ENCODE assay signal across 25 cellular contexts in genomic region chr10:19325581-19325980, GRCh38.
DNase-seq lines count a peak whose midpoint lies in the region; ATAC-seq and TF ChIP-seq lines count a peak whose summit lies in the region.
"Had no signal": no experiment of that assay in that cellular context is flagged by ENCODE, and none has a peak within 500 bp of the region (broad histone marks: within the 10 kb centered on the region; RNA-seq: fewer than 3 reads in every experiment).

No MANE protein-coding gene starts in this region.

- no peak overlapping the region for H2AFZ ChIP-seq in mammary epithelial cell (ENCODE audit: low read depth, low read length)

- no peak overlapping the region for H3K9ac ChIP-seq in mammary epithelial cell (ENCODE audit: insufficient read depth, low read length)

- WGBS in mammary epithelial cell (ENCODE audit: low coverage, missing lambda C conversion rate), result 39% methylated on average over 4 of the region's 4 CpGs
- WGBS in esophagus squamous epithelium, 2 donors, result 51 to 53% methylated on average over 4 of the region's 4 CpGs

- DNase-seq in A172 (ENCODE audit: low spot score) (peak; percentile 18), OCI-M1 (lab: John Stamatoyannopoulos, UW) (peak; percentile 27), mammary epithelial cell (peak; percentile 36), foreskin keratinocyte (peak; percentile 40 to 67), esophagus squamous epithelium (lab: John Stamatoyannopoulos, UW) (no peak), nucleus accumbens (lab: John Stamatoyannopoulos, UW) (no peak)
- DNase-seq: 8988T; AML-193; C1 segment of cervical spinal cord; CD8-positive, alpha-beta T cell; DMS53; EL; GF-D8; MM.1S; NCI-H1092 treated with DMSO at 0.1 percent for 48 hours; NCI-H1436 treated with DMSO at 0.1 percent for 48 hours; NCI-H1930; NCI-H345; NCI-H524; NCI-H774; NK-92 treated with Interleukin-12 subunit alpha and Interleukin-12 subunit beta, amount 100 ng/mL, for 24 hours; Right ventricle myocardium superior had no signal

- H3K36me3 ChIP-seq in mammary epithelial cell (ENCODE audit: insufficient read depth, low read length) (no peaks in the 10 kb centered on the region), esophagus squamous epithelium (no peaks in the 10 kb centered on the region)

- in situ Hi-C loops in mammary epithelial cell (cut with MboI; ENCODE audit: low sequenced_read_pairs in 2 of 2), result no loop called here

- peak overlapping the region; percentile 3 for H3K4me2 ChIP-seq in mammary epithelial cell (ENCODE audit: insufficient read depth, low read depth, low read length)

- no TSS peak for BruUV-seq in mammary epithelial cell (replicated peaks; lab: Mats Ljungman, UMichigan)

- CTCF ChIA-PET in mammary epithelial cell (lab: Charles Lee; ENCODE audit: low non-redundant PET), result no interaction called here

- dilution Hi-C loops in mammary epithelial cell (cut with HindIII; ENCODE audit: low sequenced_read_pairs), result no loop called here

- ATAC-seq in foreskin keratinocyte (peak; percentile 82), GM18520 (IDR thresholded peaks at IDR 0.05; ENCODE audit: unreplicated experiment) (no peak), HG03045 (IDR thresholded peaks at IDR 0.05; ENCODE audit: unreplicated experiment) (no peak)
- ATAC-seq: CD8-positive, alpha-beta T cell; HCT116 had no signal

- H4K20me1 ChIP-seq in mammary epithelial cell (ENCODE audit: insufficient read depth, low read length), result no peaks in the 10 kb centered on the region

- H3K79me2 ChIP-seq in mammary epithelial cell (ENCODE audit: insufficient read depth, low read length), result no peaks in the 10 kb centered on the region

- TF ChIP-seq CTCF in mammary epithelial cell (conservative IDR thresholded peaks at IDR 0.05 in 1 of 2, IDR thresholded peaks at IDR 0.05 in 1 of 2; ENCODE audit: extremely low read depth in 1 of 2, insufficient read depth in 1 of 2, low read depth in 1 of 2, low read length in 2 of 2), result no peak
- no peak for TF ChIP-seq CTCF in foreskin keratinocyte (conservative IDR thresholded peaks at IDR 0.05)
- no peak for TF ChIP-seq CTCF in esophagus squamous epithelium (IDR thresholded peaks at IDR 0.05)

- no peak overlapping the region for H3K4me3 ChIP-seq in mammary epithelial cell (replicated peaks in 1 of 3; ENCODE audit: insufficient read depth in 1 of 3, low read depth in 2 of 3, low read length in 3 of 3)
- no peak overlapping the region for H3K4me3 ChIP-seq in esophagus squamous epithelium

- H3K4me1 ChIP-seq in mammary epithelial cell (ENCODE audit: insufficient read depth, low read length) (no peaks in the 10 kb centered on the region), foreskin keratinocyte (peaks cover 4% of the 10 kb centered on the region), esophagus squamous epithelium (no peaks in the 10 kb centered on the region)

- H3K27ac ChIP-seq in mammary epithelial cell (ENCODE audit: insufficient read depth, low read depth, low read length) (no peak overlapping the region), foreskin keratinocyte (no peak overlapping the region), esophagus squamous epithelium (no peak overlapping the region)

- H3K27me3 ChIP-seq in mammary epithelial cell (ENCODE audit: insufficient read depth, low read length) (no peaks in the 10 kb centered on the region), foreskin keratinocyte (no peaks in the 10 kb centered on the region), esophagus squamous epithelium (no peaks in the 10 kb centered on the region)

- intact Hi-C loops in mammary epithelial cell (cut with micrococcal nuclease) (no loop called here), esophagus squamous epithelium (cut with DNase I) (no loop called here)

- TF ChIP-seq POLR2A in esophagus squamous epithelium (IDR thresholded peaks at IDR 0.05), result no peak

- H3K9me3 ChIP-seq in mammary epithelial cell (replicated peaks; ENCODE audit: insufficient read depth, low read length) (no peaks in the 10 kb centered on the region), esophagus squamous epithelium (no peaks in the 10 kb centered on the region)

Comparison
In these comparisons a context has a peak if more than half of its experiments do, and no peak if none do; other contexts are left out.
1. DNase-seq: peak in A172 (single experiment), OCI-M1 (single experiment), mammary epithelial cell (single experiment) and foreskin keratinocyte (2 of 2); none in esophagus squamous epithelium (single experiment) and nucleus accumbens (0 of 56).